In the genomic region with DNA sequence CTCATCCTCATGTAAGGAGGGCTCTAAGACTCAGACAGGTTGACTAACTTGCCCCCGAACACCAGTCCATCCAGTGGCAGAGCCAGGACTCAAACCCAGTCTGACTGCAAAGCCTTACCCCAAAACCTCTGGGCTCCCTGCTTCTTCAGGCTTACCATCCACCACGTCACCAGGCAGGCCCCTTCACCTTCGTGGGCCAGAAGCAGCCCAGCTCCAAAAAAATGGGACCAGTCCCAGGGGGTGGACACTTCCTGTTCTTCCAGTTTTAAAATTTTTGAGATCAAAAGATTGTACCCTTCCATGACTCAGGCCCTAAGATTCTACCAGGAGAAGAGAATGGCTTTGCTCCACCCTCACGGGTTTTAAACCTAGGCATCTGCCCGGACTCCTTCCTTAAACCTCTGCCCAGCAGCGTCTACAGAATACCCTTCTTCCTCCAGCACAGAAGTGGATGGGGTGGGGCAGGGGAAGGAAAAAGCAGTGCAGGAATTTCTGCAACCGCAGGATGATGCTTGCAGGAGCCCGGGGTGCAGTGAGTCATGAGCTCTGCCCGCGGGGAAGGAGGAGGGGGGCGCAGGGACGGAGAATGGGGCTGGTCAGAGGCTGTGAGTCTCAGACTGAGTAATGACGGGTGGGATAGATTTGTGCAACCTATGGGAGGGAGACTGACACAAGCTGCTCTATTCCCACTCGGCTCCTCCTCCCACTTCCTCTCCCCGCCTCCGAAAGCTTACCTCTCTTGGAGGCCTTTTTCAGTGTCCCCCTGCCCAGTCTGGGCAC, we compare ENCODE assay signal across 8 cellular contexts. TPM values are rescaled to one million over a fixed set of nuclear protein-coding genes. Genes with fewer than 3 reads are reported as not detected.
A peak's percentile ranks its signal among the peaks of the same experiment; 100 is the strongest.
DNase-seq lines count a peak whose midpoint lies in the region; ATAC-seq, FAIRE-seq and TF ChIP-seq lines count a peak whose summit lies in the region.

No MANE protein-coding gene starts in this region.

- no peak for TF ChIP-seq EP300 in GM12878 (IDR thresholded peaks at IDR 0.05; ENCODE audit: borderline replicate concordance in 1 of 2, control insufficient read depth in 1 of 2, low read depth in 2 of 2, low read length in 2 of 2)

- H3K27ac ChIP-seq in BLaER1 treated with 17β-estradiol and CSF1 and Interleukin-3, amounts not matched to agents 10 nM and 100 nM = peak overlapping the region; percentile 17 to 85 (median 71); a peak in 21 of 22 replicates
- no peak overlapping the region for H3K27ac ChIP-seq in GM12878 (ENCODE audit: control insufficient read depth, insufficient read depth)
- H3K27ac ChIP-seq in subcutaneous abdominal adipose tissue (ENCODE audit: low read depth, low read length) = peak overlapping the region; percentile 76

- CTCF ChIA-PET in GM12878 (lab: Yijun Ruan, JAX) = no interaction called here

- no peaks in the 10 kb centered on the region for H3K27me3 ChIP-seq in BLaER1 treated with 17β-estradiol and CSF1 and Interleukin-3, amounts not matched to agents 10 nM and 100 nM
- H3K27me3 ChIP-seq in GM12878 (replicated peaks in 1 of 2; ENCODE audit: control insufficient read depth in 2 of 2, insufficient read depth in 2 of 2, low read length in 1 of 2) = no peaks in the 10 kb centered on the region
- peaks cover 0 to 9% (median 0%) of the 10 kb centered on the region in 5 donors for H3K27me3 ChIP-seq in subcutaneous abdominal adipose tissue (ENCODE audit: control insufficient read depth in 5 of 5, insufficient read depth in 4 of 5, low read length in 5 of 5)

- TF ChIP-seq POLR2A in NB4 (IDR thresholded peaks at IDR 0.05; ENCODE audit: extremely low read depth, insufficient read length) = no peak
- TF ChIP-seq POLR2A in GM12878 (IDR thresholded peaks at IDR 0.05; ENCODE audit: low read depth, low read length) = no peak

- H3K9me3 ChIP-seq in BLaER1 treated with 17β-estradiol and CSF1 and Interleukin-3, amounts not matched to agents 10 nM and 100 nM (replicated peaks in 1 of 11) = no peaks in the 10 kb centered on the region
- H3K9me3 ChIP-seq in GM12878 (replicated peaks; ENCODE audit: control insufficient read depth, insufficient read depth, low read length) = no peaks in the 10 kb centered on the region
- no peaks in the 10 kb centered on the region for H3K9me3 ChIP-seq in subcutaneous abdominal adipose tissue (ENCODE audit: control insufficient read depth in 5 of 5, low read length in 5 of 5)

- RAD21 ChIA-PET in GM12878 (lab: Charles Lee; ENCODE audit: unreplicated experiment) = interaction anchor here (0.6 kb wide), 1 partner anchor 22 kb away, joined by 3 read pairs; no protein-coding TSS in a partner anchor

- H3K36me3 ChIP-seq in BLaER1 treated with 17β-estradiol and CSF1 and Interleukin-3, amounts not matched to agents 10 nM and 100 nM = peaks cover 0 to 82% (median 51%) of the 10 kb centered on the region in 11 experiments; a peak in 18 of 22 replicates
- H3K36me3 ChIP-seq in GM12878 (ENCODE audit: control insufficient read depth in 2 of 2, insufficient read depth in 2 of 2, low read length in 1 of 2) = no peaks in the 10 kb centered on the region
- peaks cover 0 to 20% (median 12%) of the 10 kb centered on the region in 5 donors for H3K36me3 ChIP-seq in subcutaneous abdominal adipose tissue (ENCODE audit: control insufficient read depth in 5 of 5, insufficient read depth in 5 of 5, low read length in 5 of 5)

- TF ChIP-seq CTCF in NB4 (IDR thresholded peaks at IDR 0.05; ENCODE audit: low read depth, low read length) = no peak
- TF ChIP-seq CTCF in GM12878 (IDR thresholded peaks at IDR 0.05 in 2 of 3, conservative IDR thresholded peaks at IDR 0.05 in 1 of 3; ENCODE audit: control insufficient read depth in 2 of 3, extremely low read depth in 1 of 3, insufficient read depth in 1 of 3, low read depth in 3 of 3, low read length in 3 of 3) = no peak

- no peak for FAIRE-seq in GM12878 (lab: Jason Lieb, UNC)

- BruUV-seq in GM12878 (replicated peaks; lab: Mats Ljungman, UMichigan) = no TSS peak

- peaks cover 10 to 98% (median 32%) of the 10 kb centered on the region in 11 experiments; a peak in 16 of 22 replicates for H4K20me1 ChIP-seq in BLaER1 treated with 17β-estradiol and CSF1 and Interleukin-3, amounts not matched to agents 10 nM and 100 nM
- H4K20me1 ChIP-seq in GM12878 (ENCODE audit: control insufficient read depth, insufficient read depth) = no peaks in the 10 kb centered on the region

- peak overlapping the region; percentile 7 to 78 (median 61); a peak in 19 of 22 replicates for H3K9ac ChIP-seq in BLaER1 treated with 17β-estradiol and CSF1 and Interleukin-3, amounts not matched to agents 10 nM and 100 nM
- H3K9ac ChIP-seq in GM12878 (ENCODE audit: control insufficient read depth, insufficient read depth, low read length) = no peak overlapping the region
- peak overlapping the region in 1 of 5 donors; percentile 30 for H3K9ac ChIP-seq in subcutaneous abdominal adipose tissue (ENCODE audit: low read length in 5 of 5)

- ATAC-seq in GM12878 (0 out of 3 replicates have a peak, but pooled peaks have one; percentile 18), GM18511 (IDR thresholded peaks at IDR 0.05; ENCODE audit: unreplicated experiment) (no peak)

- H3K4me3 ChIP-seq in BLaER1 treated with 17β-estradiol and CSF1 and Interleukin-3, amounts not matched to agents 10 nM and 100 nM = peak overlapping the region in 9 of 10 experiments; percentile 16 to 58 (median 40); a peak in 15 of 20 replicates
- no peak overlapping the region for H3K4me3 ChIP-seq in NB4 (ENCODE audit: low read depth, low read length)
- H3K4me3 ChIP-seq in GM12878 = no peak overlapping the region
- peak overlapping the region in 1 of 5 donors; percentile 17 for H3K4me3 ChIP-seq in subcutaneous abdominal adipose tissue (ENCODE audit: low read depth in 1 of 5, low read length in 5 of 5)

- H3K4me1 ChIP-seq in BLaER1 treated with 17β-estradiol and CSF1 and Interleukin-3, amounts not matched to agents 10 nM and 100 nM = peaks cover 52 to 100% (median 99%) of the 10 kb centered on the region in 10 experiments
- H3K4me1 ChIP-seq in GM12878 (ENCODE audit: control insufficient read depth, insufficient read depth, low read length) = no peaks in the 10 kb centered on the region
- peaks cover 17 to 65% (median 44%) of the 10 kb centered on the region in 5 donors for H3K4me1 ChIP-seq in subcutaneous abdominal adipose tissue (ENCODE audit: control insufficient read depth in 5 of 5, insufficient read depth in 5 of 5, low read length in 5 of 5)

- peak overlapping the region; percentile 75 to 100 (median 98) for H3K4me2 ChIP-seq in BLaER1 treated with 17β-estradiol and CSF1 and Interleukin-3, amounts not matched to agents 10 nM and 100 nM
- H3K4me2 ChIP-seq in GM12878 (ENCODE audit: control insufficient read depth, insufficient read depth) = no peak overlapping the region

- intact Hi-C loops in GM12878 (cut with micrococcal nuclease; ENCODE audit: unreplicated experiment) = no loop called here

- in situ Hi-C loops in GM12878 (cut with MboI) = no loop called here

- WGBS in GM12878 (ENCODE audit: insufficient coverage, insufficient replicate concordance, low lambda C conversion rate, missing lambda C conversion rate) = 17% methylated on average over 16 of the region's 16 CpGs

- H2AFZ ChIP-seq in GM12878 (ENCODE audit: control insufficient read depth, low read depth, low read length) = no peak overlapping the region

- no peak for TF ChIP-seq RAD21 in GM12878 (IDR thresholded peaks at IDR 0.05; ENCODE audit: insufficient read depth, low read depth, low read length)

- H3K79me2 ChIP-seq in GM12878 (ENCODE audit: control insufficient read depth, insufficient read depth, low read length) = no peaks in the 10 kb centered on the region

- SMC1A ChIA-PET in GM12878 (lab: Charles Lee; ENCODE audit: uncharacterized antibody, unreplicated experiment) = no interaction called here

- POLR2A ChIA-PET in GM12878 (lab: Charles Lee) = no interaction called here

- DNase-seq in NB4 (ENCODE audit: low read depth) = peak; percentile 96
- no peak for DNase-seq in GM12878 (ENCODE audit: low read depth, low spot score)
- DNase-seq in islet precursor cell = peak; percentile 100
- DNase-seq in NCI-H526 (lab: John Stamatoyannopoulos, UW) = no peak
- no peak for DNase-seq in NCI-H187 treated with DMSO at 0.1 percent for 48 hours (lab: John Stamatoyannopoulos, UW)

TF ChIP-seq in GM12878, 131 proteins besides CTCF, POLR2A, EP300 and RAD21:
- TF ChIP-seq STAT3 (IDR thresholded peaks at IDR 0.05; ENCODE audit: low read depth, low read length) (no peak), ASH2L (IDR thresholded peaks at IDR 0.05; ENCODE audit: borderline replicate concordance, low read depth) (no peak), CREB1 (IDR thresholded peaks at IDR 0.05; ENCODE audit: low read depth) (no peak), PML (IDR thresholded peaks at IDR 0.05; ENCODE audit: low read length) (no peak), HDGF (IDR thresholded peaks at IDR 0.05) (no peak), JUNB (IDR thresholded peaks at IDR 0.05) (no peak), ZNF24 (IDR thresholded peaks at IDR 0.05) (no peak)

RNA-seq across cellular contexts. Expression of gene STXBP1, which starts 50.4 kb away (rescaled TPM):
- not detected in 2 replicates for total RNA-seq in GM12878 (2013; cell fraction: nucleolus; rRNA removed)
- total RNA-seq in GM12878 (2014; rRNA removed) = 0.44 TPM in 1 of 2 replicates, not detected in the other
- 0.31 TPM in 1 of 2 replicates, not detected in the other for total RNA-seq in GM12878 (2014; rRNA removed; fragmentation: Illumina TruSeq; extraction: Trizol)
- 0.24 and 0.85 TPM in 2 replicates for total RNA-seq in GM12878 (2021)
- polyA plus RNA-seq in GM12878 (2011; ENCODE audit: low read depth) = 0.13 TPM
- 0.08 and 0.20 TPM in 2 replicates for polyA plus RNA-seq in GM12878 (2011; rRNA removed)
- polyA plus RNA-seq in GM12878 (2011; cell fraction: cytosol; rRNA removed) = 0.17 and 0.24 TPM in 2 replicates
- polyA plus RNA-seq in GM12878 (2011; cell fraction: nucleus; rRNA removed) = 0.12 and 0.26 TPM in 2 replicates
- 0.35 and 0.79 TPM in 2 replicates for polyA plus RNA-seq in GM12878 (2012)
- 0.09 and 1.5 TPM in 2 replicates for polyA plus RNA-seq in GM12878 (2014; fragmentation: Illumina TruSeq; extraction: Trizol)
- polyA plus RNA-seq in GM12878 (2014; fragmentation: Nextera tagmentation; extraction: Ambion mirVana) = under 1 TPM in 1 of 2 experiments, not detected in 1; 0.31 TPM
- polyA plus RNA-seq in GM12878 (2014; rRNA removed) = 0.06 TPM in 1 of 2 replicates, not detected in the other
- under 1 TPM; 0.40 to 0.62 TPM for polyA plus RNA-seq in GM12878 (2016; fragmentation: Nextera tagmentation; extraction: Ambion mirVana)
- not detected in 2 replicates for polyA minus RNA-seq in GM12878 (2011; rRNA and poly(A)+ RNA removed)
- 0.62 and 1.2 TPM in 2 replicates for polyA minus RNA-seq in GM12878 (2011; cell fraction: cytosol; rRNA and poly(A)+ RNA removed)
- polyA minus RNA-seq in GM12878 (2011; cell fraction: nucleus; rRNA and poly(A)+ RNA removed) = 0.10 and 0.12 TPM in 2 replicates

Comparison
In these comparisons a context has a peak if more than half of its experiments do, and no peak if none do; other contexts are left out.
1. H3K4me3 ChIP-seq: peak in BLaER1 treated with 17β-estradiol and CSF1 and Interleukin-3, amounts not matched to agents 10 nM and 100 nM (9 of 10); none in NB4 (single experiment) and GM12878 (single experiment).
2. DNase-seq: peak in NB4 (single experiment) and islet precursor cell (single experiment); none in GM12878 (single experiment), NCI-H526 (0 of 2) and NCI-H187 treated with DMSO at 0.1 percent for 48 hours (single experiment).